21 cellular contexts compared by ENCODE assay signal in the genomic region with DNA sequence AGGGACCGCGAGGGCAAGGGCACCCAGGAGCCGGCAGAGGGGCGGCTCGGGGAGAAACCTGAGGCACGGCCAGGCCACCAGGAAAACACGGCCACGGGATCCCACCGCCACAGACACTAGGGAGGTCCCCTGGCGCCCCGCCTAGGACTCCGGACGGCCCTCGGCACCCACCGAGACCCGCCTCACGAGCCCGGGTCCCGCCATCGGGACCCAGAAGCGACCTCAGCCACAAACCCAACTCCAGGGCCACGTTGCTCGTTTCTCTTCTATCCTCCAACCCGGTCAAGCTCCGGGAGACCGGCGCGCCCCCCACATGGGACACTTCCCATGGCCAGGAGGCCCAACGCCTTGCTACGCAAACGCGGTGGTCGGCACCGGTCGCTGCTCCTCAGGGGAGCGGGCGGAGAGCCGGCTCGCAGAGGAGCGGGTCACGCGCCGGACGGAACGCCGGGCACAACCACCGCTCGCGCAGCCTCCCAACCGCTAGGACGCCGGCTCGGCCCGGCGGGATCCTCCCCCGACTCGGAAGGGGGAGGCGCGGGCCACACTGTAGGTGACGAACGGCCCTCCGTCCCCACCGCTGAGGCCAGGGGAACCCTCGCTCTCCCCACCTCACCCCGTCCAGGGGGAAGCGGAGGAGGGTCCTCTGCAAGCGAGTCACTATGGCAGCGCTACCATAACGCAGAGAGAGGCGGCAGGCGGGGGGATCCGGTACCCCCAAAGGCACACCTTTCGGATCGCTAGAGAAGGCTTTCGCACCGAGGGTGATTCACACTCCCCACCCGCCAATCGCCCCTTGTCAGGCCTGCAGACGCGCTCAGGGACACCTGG.
DNase-seq lines count a peak whose midpoint lies in the region; ATAC-seq and TF ChIP-seq lines count a peak whose summit lies in the region.
"Had no signal": no experiment of that assay in that cellular context is flagged by ENCODE, and none has a peak within 500 bp of the region (broad histone marks: within the 10 kb centered on the region; RNA-seq: fewer than 3 reads in every experiment).

No MANE protein-coding gene starts in this region.

- no peaks in the 10 kb centered on the region for H3K27me3 Mint-ChIP-seq in activated CD8-positive, alpha-beta memory T cell treated with anti-CD3 and anti-CD28 coated beads, Interleukin-2, amount 10 ng/mL, durations not matched to agents 7 days and 5 days
- no peaks in the 10 kb centered on the region for H3K27me3 Mint-ChIP-seq in endodermal cell (ENCODE audit: insufficient read depth)
- H3K27me3 Mint-ChIP-seq in stimulated activated memory B cell treated with anti-CD40 and anti-IgM and Interleukin-4, amounts not matched to agents 10 μg/mL and 1 μg/mL and 100 μg/mL, for 72 hours: no peaks in the 10 kb centered on the region
- H3K27me3 Mint-ChIP-seq in type B pancreatic cell: no peaks in the 10 kb centered on the region
- H3K27me3 Mint-ChIP-seq: CD8-positive, alpha-beta memory T cell; IgD-negative memory B cell had no signal

- H3K36me3 ChIP-seq in H7 (replicated peaks; ENCODE audit: control insufficient read depth, insufficient read depth, low read length) (no peaks in the 10 kb centered on the region), endodermal cell (ENCODE audit: control insufficient read depth, insufficient read depth, low read length) (no peaks in the 10 kb centered on the region)
- H3K36me3 ChIP-seq: MG63 had no signal

- peaks cover 22% of the 10 kb centered on the region for H3K9me3 ChIP-seq in endodermal cell (ENCODE audit: control insufficient read depth, low read length)
- H3K9me3 ChIP-seq: MG63 had no signal

- 92% methylated on average over 51 to 80 of the region's 80 CpGs for WGBS in endodermal cell (ENCODE audit: insufficient coverage in 1 of 2, insufficient read length in 1 of 2), 2 experiments

- H3K4me3 Mint-ChIP-seq in activated CD8-positive, alpha-beta memory T cell treated with anti-CD3 and anti-CD28 coated beads, Interleukin-2, amount 10 ng/mL, durations not matched to agents 7 days and 5 days: no peak overlapping the region
- H3K4me3 Mint-ChIP-seq in endodermal cell: no peak overlapping the region
- no peak overlapping the region for H3K4me3 Mint-ChIP-seq in stimulated activated memory B cell treated with anti-CD40 and anti-IgM and Interleukin-4, amounts not matched to agents 10 μg/mL and 1 μg/mL and 100 μg/mL, for 72 hours
- no peak overlapping the region for H3K4me3 Mint-ChIP-seq in type B pancreatic cell
- H3K4me3 Mint-ChIP-seq: H9, IgD-negative memory B cell had no signal

- CTCF ChIA-PET in activated CD8-positive, alpha-beta memory T cell treated with anti-CD3 and anti-CD28 coated beads, Interleukin-2, amount 10 ng/mL, durations not matched to agents 7 days and 5 days (lab: Charles Lee): no interaction called here

- H3K4me3 ChIP-seq in H7 (ENCODE audit: insufficient read depth, low read depth, low read length) (no peak overlapping the region), endodermal cell (ENCODE audit: low read length) (no peak overlapping the region)
- H3K4me3 ChIP-seq: MG63 had no signal

- H3K4me1 ChIP-seq in endodermal cell (ENCODE audit: control insufficient read depth, insufficient read depth, low read length): no peaks in the 10 kb centered on the region

- no peaks in the 10 kb centered on the region for H3K4me1 Mint-ChIP-seq in activated CD8-positive, alpha-beta memory T cell treated with anti-CD3 and anti-CD28 coated beads, Interleukin-2, amount 10 ng/mL, durations not matched to agents 7 days and 5 days
- H3K4me1 Mint-ChIP-seq in endodermal cell: no peaks in the 10 kb centered on the region
- H3K4me1 Mint-ChIP-seq in stimulated activated memory B cell treated with anti-CD40 and anti-IgM and Interleukin-4, amounts not matched to agents 10 μg/mL and 1 μg/mL and 100 μg/mL, for 72 hours: no peaks in the 10 kb centered on the region
- H3K4me1 Mint-ChIP-seq in type B pancreatic cell (ENCODE audit: unreplicated experiment): no peaks in the 10 kb centered on the region
- H3K4me1 Mint-ChIP-seq: CD8-positive, alpha-beta memory T cell; H9; IgD-negative memory B cell had no signal

- peaks cover 7% of the 10 kb centered on the region for H3K9me3 Mint-ChIP-seq in activated CD8-positive, alpha-beta memory T cell treated with anti-CD3 and anti-CD28 coated beads, Interleukin-2, amount 10 ng/mL, durations not matched to agents 7 days and 5 days (ENCODE audit: low read depth)
- H3K9me3 Mint-ChIP-seq in endodermal cell (peaks cover 79% of the 10 kb centered on the region), type B pancreatic cell (no peaks in the 10 kb centered on the region)
- H3K9me3 Mint-ChIP-seq in stimulated activated memory B cell treated with anti-CD40 and anti-IgM and Interleukin-4, amounts not matched to agents 10 μg/mL and 1 μg/mL and 100 μg/mL, for 72 hours: peaks cover 2% of the 10 kb centered on the region

- H3K36me3 Mint-ChIP-seq in activated CD8-positive, alpha-beta memory T cell treated with anti-CD3 and anti-CD28 coated beads, Interleukin-2, amount 10 ng/mL, durations not matched to agents 7 days and 5 days: no peaks in the 10 kb centered on the region
- H3K36me3 Mint-ChIP-seq in endodermal cell (ENCODE audit: low read depth): peaks cover 3% of the 10 kb centered on the region
- no peaks in the 10 kb centered on the region for H3K36me3 Mint-ChIP-seq in stimulated activated memory B cell treated with anti-CD40 and anti-IgM and Interleukin-4, amounts not matched to agents 10 μg/mL and 1 μg/mL and 100 μg/mL, for 72 hours
- H3K36me3 Mint-ChIP-seq in type B pancreatic cell: no peaks in the 10 kb centered on the region
- H3K36me3 Mint-ChIP-seq: IgD-negative memory B cell had no signal

- H3K27me3 ChIP-seq in H7 (ENCODE audit: control insufficient read depth, insufficient read depth, low read length): no peaks in the 10 kb centered on the region
- H3K27me3 ChIP-seq in endodermal cell (ENCODE audit: control insufficient read depth, insufficient read depth, low read length, poor library complexity, severe bottlenecking): no peaks in the 10 kb centered on the region
- H3K27me3 ChIP-seq: MG63 had no signal

- ATAC-seq in activated CD8-positive, alpha-beta memory T cell treated with anti-CD3 and anti-CD28 coated beads, Interleukin-2, amount 10 ng/mL, durations not matched to agents 7 days and 5 days: no peak
- ATAC-seq in stimulated activated memory B cell treated with anti-CD40 and anti-IgM and Interleukin-4, amounts not matched to agents 10 μg/mL and 1 μg/mL and 100 μg/mL, for 72 hours: peak; percentile 59
- ATAC-seq in HG03045 (IDR thresholded peaks at IDR 0.05; ENCODE audit: unreplicated experiment): no peak
- ATAC-seq: PC-3 had no signal

- H3K9ac ChIP-seq in endodermal cell (ENCODE audit: extremely low read depth, low read length, poor library complexity, severe bottlenecking): no peak overlapping the region

- TF ChIP-seq CTCF in endodermal cell (conservative IDR thresholded peaks at IDR 0.05) (no peak), type B pancreatic cell (conservative IDR thresholded peaks at IDR 0.05) (no peak)

- peak; percentile 34 for DNase-seq in activated CD8-positive, alpha-beta memory T cell treated with anti-CD3 and anti-CD28 coated beads, Interleukin-2, amount 10 ng/mL, durations not matched to agents 7 days and 5 days
- no peak for DNase-seq in activated CD8-positive, alpha-beta memory T cell treated with anti-CD3 and anti-CD28 coated beads, Interleukin-2, amount 50 U/mL, for 4 hours
- DNase-seq in H7 (peak; percentile 19), endodermal cell (peak; percentile 12), type B pancreatic cell (ENCODE audit: extremely low spot score, unreplicated experiment) (no peak), AG08395 (ENCODE audit: low spot score) (no peak)
- DNase-seq: 8988T; CD8-positive, alpha-beta memory T cell; H9; Kasumi-1; MG63; NCI-H1092; NCI-H1436 treated with DMSO at 0.1 percent for 48 hours; NCI-H2029; NCI-H345; NCI-H524 treated with DMSO at 0.1 percent for 48 hours; PC-3; RPMI8226 had no signal

- no peak overlapping the region for H3K27ac Mint-ChIP-seq in activated CD8-positive, alpha-beta memory T cell treated with anti-CD3 and anti-CD28 coated beads, Interleukin-2, amount 10 ng/mL, durations not matched to agents 7 days and 5 days
- H3K27ac Mint-ChIP-seq in endodermal cell: no peak overlapping the region
- no peak overlapping the region for H3K27ac Mint-ChIP-seq in stimulated activated memory B cell treated with anti-CD40 and anti-IgM and Interleukin-4, amounts not matched to agents 10 μg/mL and 1 μg/mL and 100 μg/mL, for 72 hours
- H3K27ac Mint-ChIP-seq in type B pancreatic cell: no peak overlapping the region
- H3K27ac Mint-ChIP-seq: CD8-positive, alpha-beta memory T cell; H9; IgD-negative memory B cell had no signal

- no peak overlapping the region for H3K27ac ChIP-seq in endodermal cell (ENCODE audit: low read depth, low read length)

Comparison
In these comparisons a context has a peak if more than half of its experiments do, and no peak if none do; other contexts are left out.
1. DNase-seq: peak in activated CD8-positive, alpha-beta memory T cell treated with anti-CD3 and anti-CD28 coated beads, Interleukin-2, amount 10 ng/mL, durations not matched to agents 7 days and 5 days (single experiment), H7 (single experiment) and endodermal cell (single experiment); none in activated CD8-positive, alpha-beta memory T cell treated with anti-CD3 and anti-CD28 coated beads, Interleukin-2, amount 50 U/mL, for 4 hours (single experiment), type B pancreatic cell (single experiment) and AG08395 (single experiment).